In the genomic region with DNA sequence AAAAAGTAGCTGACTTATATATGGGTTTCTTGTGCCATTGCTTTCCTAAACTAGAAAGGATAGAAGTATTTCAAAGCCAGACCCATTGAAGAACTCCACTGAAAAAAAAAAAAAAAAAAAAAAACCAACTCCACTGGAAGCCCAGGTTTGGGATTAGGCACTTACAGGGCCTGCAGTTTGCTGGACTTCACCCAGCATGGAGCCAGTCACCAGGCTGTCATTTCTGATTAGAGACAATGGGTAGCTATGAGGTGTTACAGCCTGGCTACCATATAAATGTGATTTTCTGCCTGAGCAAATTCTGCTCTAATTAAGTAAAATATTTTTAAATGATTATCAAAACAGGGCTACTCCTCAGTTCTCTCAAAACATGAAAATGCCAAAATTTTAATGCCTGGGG, we compare ENCODE assay signal across 17 cellular contexts. TPM values are rescaled to one million over a fixed set of nuclear protein-coding genes. Genes with fewer than 3 reads are reported as not detected.
"Had no signal": no experiment of that assay in that cellular context is flagged by ENCODE, and none has a peak within 500 bp of the region (broad histone marks: within the 10 kb centered on the region; RNA-seq: fewer than 3 reads in every experiment).

No MANE protein-coding gene starts in this region.

- H3K9me3 ChIP-seq: gastroesophageal sphincter, pancreas, thoracic aorta had no signal

- H3K4me1 Mint-ChIP-seq: stimulated activated effector memory CD8-positive, alpha-beta T cell treated with anti-CD3 and anti-CD28 coated beads, Interleukin-12 subunit alpha, Interleukin-12 subunit beta, amount 100 ng/mL, for 72 hours; WTC11 had no signal

- DNase-seq: activated CD4-positive, alpha-beta T cell treated with anti-CD3 and anti-CD28 coated beads for 4 hours; activated CD8-positive, alpha-beta T cell treated with anti-CD3 and anti-CD28 coated beads for 36 hours; activated effector memory CD4-positive, alpha-beta T cell treated with Interleukin-2 at 50 U/mL for 16 hours; activated naive CD4-positive, alpha-beta T cell treated with anti-CD3 and anti-CD28 coated beads, Interleukin-2, amount 50 U/mL, for 16 hours; activated T-cell treated with anti-CD3 and anti-CD28 coated beads, Interleukin-2, amount 50 U/mL, for 4 hours; effector CD8-positive, alpha-beta T cell; heart right ventricle; islet precursor cell; midbrain; pancreas had no signal

- H3K36me3 ChIP-seq: gastroesophageal sphincter, heart right ventricle, pancreas, thoracic aorta had no signal

- H3K27ac ChIP-seq: coronary artery, gastroesophageal sphincter, heart right ventricle, pancreas, thoracic aorta had no signal

- H3K27me3 ChIP-seq: gastroesophageal sphincter had no signal

- H3K36me3 Mint-ChIP-seq: stimulated activated effector memory CD8-positive, alpha-beta T cell treated with anti-CD3 and anti-CD28 coated beads, Interleukin-12 subunit alpha, Interleukin-12 subunit beta, amount 100 ng/mL, for 72 hours had no signal

- H3K4me3 Mint-ChIP-seq: activated CD8-positive, alpha-beta T cell treated with anti-CD3 and anti-CD28 coated beads for 36 hours; activated T-cell treated with anti-CD3 and anti-CD28 coated beads, Interleukin-2, amount 50 U/mL, for 4 hours; neural crest cell; stimulated activated effector memory CD8-positive, alpha-beta T cell treated with anti-CD3 and anti-CD28 coated beads, Interleukin-12 subunit alpha, Interleukin-12 subunit beta, amount 100 ng/mL, for 72 hours; WTC11 had no signal

- ATAC-seq: activated CD8-positive, alpha-beta T cell treated with anti-CD3 and anti-CD28 coated beads for 36 hours; activated T-cell treated with anti-CD3 and anti-CD28 coated beads, Interleukin-2, amount 50 U/mL, for 4 hours; gastroesophageal sphincter; heart right ventricle; pancreas; stimulated activated effector memory CD8-positive, alpha-beta T cell treated with anti-CD3 and anti-CD28 coated beads, Interleukin-12 subunit alpha, Interleukin-12 subunit beta, amount 100 ng/mL, for 72 hours; WTC11 had no signal

- H3K27ac Mint-ChIP-seq: activated CD8-positive, alpha-beta T cell treated with anti-CD3 and anti-CD28 coated beads for 36 hours; stimulated activated effector memory CD8-positive, alpha-beta T cell treated with anti-CD3 and anti-CD28 coated beads, Interleukin-12 subunit alpha, Interleukin-12 subunit beta, amount 100 ng/mL, for 72 hours; WTC11 had no signal

- H3K9me3 Mint-ChIP-seq: activated CD8-positive, alpha-beta T cell treated with anti-CD3 and anti-CD28 coated beads for 36 hours; activated T-cell treated with anti-CD3 and anti-CD28 coated beads, Interleukin-2, amount 50 U/mL, for 4 hours; stimulated activated effector memory CD8-positive, alpha-beta T cell treated with anti-CD3 and anti-CD28 coated beads, Interleukin-12 subunit alpha, Interleukin-12 subunit beta, amount 100 ng/mL, for 72 hours had no signal

- H3K4me1 ChIP-seq: gastroesophageal sphincter, heart right ventricle, pancreas had no signal

- H3K4me3 ChIP-seq: coronary artery, gastroesophageal sphincter, heart right ventricle, lung, pancreas, thoracic aorta had no signal

RNA-seq across cellular contexts. Expression of gene HS6ST2, which starts 49.5 kb away (rescaled TPM):
- total RNA-seq: thoracic aorta had no signal
